14 cellular contexts compared by ENCODE assay signal in genomic region chr6:169099411-169100202, GRCh38.
A peak's percentile ranks its signal among the peaks of the same experiment; 100 is the strongest.
DNase-seq lines count a peak whose midpoint lies in the region; ATAC-seq and TF ChIP-seq lines count a peak whose summit lies in the region.
"Had no signal": no experiment of that assay in that cellular context is flagged by ENCODE, and none has a peak within 500 bp of the region (broad histone marks: within the 10 kb centered on the region; RNA-seq: fewer than 3 reads in every experiment).

No MANE protein-coding gene starts in this region.

- H3K4me2 ChIP-seq in neural progenitor cell = peak overlapping the region; percentile 47

- TF ChIP-seq CTCF in neural progenitor cell (IDR thresholded peaks at IDR 0.05) = no peak

- no peak overlapping the region for H3K4me3 Mint-ChIP-seq in neural progenitor cell

- peaks cover 4% of the 10 kb centered on the region for H3F3A ChIP-seq in neural progenitor cell (ENCODE audit: low read depth)

- H3K9me3 ChIP-seq in NT2/D1 (ENCODE audit: insufficient read depth, low read length) (no peaks in the 10 kb centered on the region; the same call in 1 of the 2 replicates), neural progenitor cell (ENCODE audit: low read depth) (no peaks in the 10 kb centered on the region)
- H3K9me3 ChIP-seq: transverse colon had no signal

- no peaks in the 10 kb centered on the region for H4K20me1 ChIP-seq in neural progenitor cell (ENCODE audit: low read depth)

- ATAC-seq in esophagus mucosa (peak; percentile 76), HG02970 (IDR thresholded peaks at IDR 0.05; ENCODE audit: low FRiP score, unreplicated experiment) (no peak)

- no peak overlapping the region for H3K27ac Mint-ChIP-seq in neural progenitor cell

- H3K27me3 ChIP-seq in NT2/D1 (ENCODE audit: insufficient read depth, insufficient read length) (no peaks in the 10 kb centered on the region), neural progenitor cell (no peaks in the 10 kb centered on the region), H7 (ENCODE audit: control insufficient read depth, insufficient read depth, low read length) (no peaks in the 10 kb centered on the region)
- H3K27me3 ChIP-seq: transverse colon had no signal

- H3K79me2 ChIP-seq in neural progenitor cell (ENCODE audit: low read depth) = no peaks in the 10 kb centered on the region

- no peaks in the 10 kb centered on the region for H3K36me3 ChIP-seq in NT2/D1 (ENCODE audit: insufficient read depth, insufficient read length, low read length)
- H3K36me3 ChIP-seq in neural progenitor cell = no peaks in the 10 kb centered on the region
- H3K36me3 ChIP-seq in H7 (replicated peaks; ENCODE audit: control insufficient read depth, insufficient read depth, low read length) = no peaks in the 10 kb centered on the region
- H3K36me3 ChIP-seq: transverse colon had no signal

- peaks cover 19% of the 10 kb centered on the region for H3K9me3 Mint-ChIP-seq in neural progenitor cell

- peak; percentile 39 for DNase-seq in H4 (ENCODE audit: low spot score)
- DNase-seq in NT2/D1 (ENCODE audit: low read depth, low spot score) = peak; percentile 13
- peak; percentile 38 for DNase-seq in neural progenitor cell (ENCODE audit: low spot score)
- no peak for DNase-seq in H7
- DNase-seq in DMS79 treated with DMSO at 0.1 percent for 48 hours (lab: John Stamatoyannopoulos, UW) = no peak
- DNase-seq: activated CD8-positive, alpha-beta memory T cell treated with anti-CD3 and anti-CD28 coated beads, Interleukin-2, amount 50 U/mL, for 48 hours; COR-L47; NCI-H1436; NCI-H82; nucleus accumbens; SIG-M5; transverse colon had no signal

- no peak overlapping the region for H3K27ac ChIP-seq in neural progenitor cell
- H3K27ac ChIP-seq: transverse colon had no signal

- H2AFZ ChIP-seq in neural progenitor cell (replicated peaks) = peak overlapping the region; percentile 57

- H3K9ac ChIP-seq in NT2/D1 (ENCODE audit: insufficient read length, low read depth) (no peak overlapping the region), neural progenitor cell (no peak overlapping the region)

- H3K27me3 Mint-ChIP-seq in neural progenitor cell (ENCODE audit: insufficient read depth, low read depth) = peaks cover 11% of the 10 kb centered on the region

- peaks cover 27% of the 10 kb centered on the region for H3K4me1 Mint-ChIP-seq in neural progenitor cell

- H3K4me3 ChIP-seq in NT2/D1 (ENCODE audit: insufficient read length, low read depth) = no peak overlapping the region
- no peak overlapping the region for H3K4me3 ChIP-seq in neural progenitor cell
- H3K4me3 ChIP-seq in H7 (ENCODE audit: insufficient read depth, low read depth, low read length) = no peak overlapping the region
- H3K4me3 ChIP-seq: transverse colon had no signal

- H3K4me1 ChIP-seq in NT2/D1 (ENCODE audit: insufficient read depth, insufficient read length) (no peaks in the 10 kb centered on the region), neural progenitor cell (peaks cover 23% of the 10 kb centered on the region)
- H3K4me1 ChIP-seq: transverse colon had no signal

- no peaks in the 10 kb centered on the region for H3K36me3 Mint-ChIP-seq in neural progenitor cell

Comparison
In these comparisons a context has a peak if more than half of its experiments do, and no peak if none do; other contexts are left out.
1. DNase-seq: peak in H4 (single experiment), NT2/D1 (single experiment) and neural progenitor cell (single experiment); none in H7 (single experiment) and DMS79 treated with DMSO at 0.1 percent for 48 hours (single experiment).